ENCODE assay signal across 8 cellular contexts in the genomic region with DNA sequence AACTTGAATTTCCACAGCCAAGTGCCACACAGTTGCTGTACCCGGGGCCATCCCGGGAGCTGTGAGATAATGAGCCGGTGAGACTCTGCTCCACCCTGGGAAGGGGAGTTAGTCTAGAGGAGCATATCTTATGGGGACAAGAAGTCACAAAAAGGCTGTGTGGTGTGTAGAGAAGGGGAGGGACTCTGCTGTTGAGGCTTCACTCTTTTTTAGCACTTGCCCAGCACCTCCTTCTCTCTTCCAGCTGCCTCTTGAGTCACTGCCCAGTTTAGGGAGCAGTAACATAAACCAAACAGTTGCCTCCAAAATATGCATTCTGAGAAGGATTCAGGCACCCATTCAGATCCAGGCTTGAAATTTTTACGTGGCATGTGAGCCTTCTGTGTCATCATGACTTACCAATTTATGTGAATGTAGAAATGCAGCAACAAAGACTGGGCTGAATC. TPM values are rescaled to one million over a fixed set of nuclear protein-coding genes. Genes with fewer than 3 reads are reported as not detected.
DNase-seq lines count a peak whose midpoint lies in the region; ATAC-seq and TF ChIP-seq lines count a peak whose summit lies in the region.

No MANE protein-coding gene starts in this region.

- no peak for TF ChIP-seq POLR2A in esophagus squamous epithelium (IDR thresholded peaks at IDR 0.05)

- H3K4me3 Mint-ChIP-seq in CD14-positive monocyte (peak overlapping the region; percentile 92 to 98), natural killer cell (peak overlapping the region; percentile 89)

- peak overlapping the region; percentile 96 to 99 (median 98) for H3K27ac ChIP-seq in esophagus squamous epithelium

- no peaks in the 10 kb centered on the region for H3K9me3 Mint-ChIP-seq in CD14-positive monocyte
- no peaks in the 10 kb centered on the region for H3K9me3 Mint-ChIP-seq in natural killer cell

- ATAC-seq in GM19328 (IDR thresholded peaks at IDR 0.05; ENCODE audit: unreplicated experiment) (peak; percentile 11), HG03460 (IDR thresholded peaks at IDR 0.05; ENCODE audit: unreplicated experiment) (peak; percentile 12), natural killer cell (peak in 2 of 3 donors; percentile 9 to 15)

- H3K36me3 ChIP-seq in esophagus squamous epithelium = peaks cover 0 to 19% (median 4%) of the 10 kb centered on the region in 3 donors

- TF ChIP-seq CTCF in CD14-positive monocyte (IDR thresholded peaks at IDR 0.05) (no peak), esophagus squamous epithelium (IDR thresholded peaks at IDR 0.05) (no peak), natural killer cell (IDR thresholded peaks at IDR 0.05) (no peak)

- H3K27me3 ChIP-seq in esophagus squamous epithelium = no peaks in the 10 kb centered on the region

- no peaks in the 10 kb centered on the region for H3K9me3 ChIP-seq in esophagus squamous epithelium

- intact Hi-C loops in CD14-positive monocyte (cut with micrococcal nuclease) (no loop called here), esophagus squamous epithelium (cut with DNase I) (loop anchor here (10.0 kb wide), 1 partner anchor 69 kb away; no protein-coding TSS in a partner anchor), natural killer cell (cut with micrococcal nuclease) (no loop called here)

- 0% methylated on average over 4 of the region's 4 CpGs for WGBS in esophagus squamous epithelium, 2 donors

- peak overlapping the region; percentile 85 to 98 (median 91) for H3K4me3 ChIP-seq in esophagus squamous epithelium

- H3K4me1 Mint-ChIP-seq in CD14-positive monocyte (peaks cover 40% of the 10 kb centered on the region), natural killer cell (peaks cover 45 to 48% of the 10 kb centered on the region in 2 donors)

- H3K36me3 Mint-ChIP-seq in CD14-positive monocyte (peaks cover 7 to 17% of the 10 kb centered on the region in 2 donors), natural killer cell (no peaks in the 10 kb centered on the region)

- DNase-seq in CD14-positive monocyte (ENCODE audit: low spot score) (peak; percentile 54), UCSD-AML1 (lab: John Stamatoyannopoulos, UW; ENCODE audit: unreplicated experiment) (peak; percentile 67), esophagus squamous epithelium (lab: John Stamatoyannopoulos, UW) (no peak), natural killer cell (no peak), ureter (ENCODE audit: low spot score) (no peak), SK-N-DZ (ENCODE audit: low spot score) (no peak)

- peaks cover 6 to 51% (median 29%) of the 10 kb centered on the region in 3 donors for H3K4me1 ChIP-seq in esophagus squamous epithelium

- peaks cover 0 to 3% (median 0%) of the 10 kb centered on the region in 3 donors for H3K27me3 Mint-ChIP-seq in CD14-positive monocyte (ENCODE audit: low read depth in 3 of 3)
- no peaks in the 10 kb centered on the region for H3K27me3 Mint-ChIP-seq in natural killer cell (ENCODE audit: low read depth in 2 of 2)

- H3K27ac Mint-ChIP-seq in CD14-positive monocyte (peak overlapping the region; percentile 94 to 99 (median 96)), natural killer cell (peak overlapping the region; percentile 86 to 88)

RNA-seq across cellular contexts. Expression of gene WDR26, which starts 0.7 kb away (rescaled TPM):
- polyA plus RNA-seq in CD14-positive monocyte = 1 to 10 TPM; 2.7 to 4.0 TPM
- total RNA-seq in esophagus squamous epithelium = 100 to 1,000 TPM in 1 of 4 donors, 10 to 100 TPM in 3; 38.3 to 111 (median 61.9) TPM
- total RNA-seq in natural killer cell = 100 to 1,000 TPM; 244 to 310 (median 261) TPM
- total RNA-seq in ureter = 79.5 TPM
- 31.4 and 38.1 TPM in 2 replicates for polyA plus RNA-seq in SK-N-DZ (2014; cell fraction: cytosol; rRNA removed)
- polyA plus RNA-seq in SK-N-DZ (2014; cell fraction: nucleus; rRNA removed) = 39.3 and 46.6 TPM in 2 replicates

Comparison
In these comparisons a context has a peak if more than half of its experiments do, and no peak if none do; other contexts are left out.
1. DNase-seq: peak in CD14-positive monocyte (single experiment) and UCSD-AML1 (single experiment); none in esophagus squamous epithelium (single experiment), natural killer cell (single experiment), ureter (single experiment) and SK-N-DZ (single experiment).
2. Peak in every context shown above with its lines, with median percentiles within 50 percentile points of each other: ATAC-seq.